Comparison of ENCODE assay signal across 29 cellular contexts in genomic region chr9:10339152-10339551, GRCh38.
"Had no signal": no experiment of that assay in that cellular context is flagged by ENCODE, and none has a peak within 500 bp of the region (broad histone marks: within the 10 kb centered on the region; RNA-seq: fewer than 3 reads in every experiment).

No MANE protein-coding gene starts in this region.

- H3K4me3 ChIP-seq: Peyer's patch, SJSA1 had no signal

- H3K27ac ChIP-seq: Peyer's patch, SJSA1 had no signal

- H3K9me3 ChIP-seq: Peyer's patch, SJSA1, SK-N-SH had no signal

- H3K9ac ChIP-seq: SK-N-SH had no signal

- H3K36me3 ChIP-seq: Peyer's patch, SJSA1 had no signal

- H3K4me1 ChIP-seq: Peyer's patch, SJSA1 had no signal

- FAIRE-seq: bronchial epithelial cell, TTC549 had no signal

- H3K27me3 ChIP-seq: Peyer's patch, SJSA1 had no signal

- ATAC-seq: activated CD4-positive, CD25-positive, alpha-beta regulatory T cell treated with anti-CD3 and anti-CD28 coated beads, Interleukin-2, amount 50 U/mL, for 24 hours; activated naive CD8-positive, alpha-beta T cell treated with anti-CD3 and anti-CD28 coated beads, Interleukin-2, amount 50 U/mL, for 24 hours; PC-3 had no signal

- DNase-seq: activated CD4-positive, alpha-beta memory T cell treated with anti-CD3 and anti-CD28 coated beads for 36 hours; activated CD4-positive, alpha-beta T cell treated with anti-CD3 and anti-CD28 coated beads for 4 hours; activated CD4-positive, alpha-beta T cell treated with anti-CD3 and anti-CD28 coated beads, Interleukin-2, amount 50 U/mL, for 1 hour; activated CD8-positive, alpha-beta memory T cell treated with anti-CD3 and anti-CD28 coated beads, Interleukin-2, amount 50 U/mL, for 4 hours; activated effector memory CD4-positive, alpha-beta T cell treated with Interleukin-2 at 50 U/mL for 16 hours; activated naive CD4-positive, alpha-beta T cell treated with anti-CD3 and anti-CD28 coated beads, Interleukin-2, amount 10 ng/mL, durations not matched to agents 7 days and 5 days; activated naive CD8-positive, alpha-beta T cell treated with anti-CD3 and anti-CD28 coated beads, Interleukin-2, amount 50 U/mL, for 24 hours; activated T-cell treated with anti-CD3 and anti-CD28 coated beads for 4 hours; activated T-cell treated with anti-CD3 and anti-CD28 coated beads, Interleukin-2, amount 50 U/mL, for 48 hours; anterior cingulate cortex; caudate nucleus; cerebellar nuclear complex; Kasumi-1; MM.1S; NCI-H1092 treated with DMSO at 0.1 percent for 48 hours; NCI-H1417; NCI-H187 treated with DMSO at 0.1 percent for 48 hours; NCI-H2081; NCI-H345; NCI-H524 treated with DMSO at 0.1 percent for 48 hours; PC-3; Peyer's patch; RPMI8226; SHP77 treated with DMSO at 0.1 percent for 48 hours; SK-N-SH had no signal
